ENCODE assay signal across 2 cellular contexts in genomic region chr3:185382154-185382553, GRCh38.
TF ChIP-seq lines count a peak whose summit lies in the region.

No MANE protein-coding gene starts in this region.

TF ChIP-seq in HepG2, 621 proteins besides CTCF, POLR2A, EP300 and RAD21:
- TF ChIP-seq MAFF (IDR thresholded peaks at IDR 0.05; ENCODE audit: low read depth, low read length) (peak; percentile 34; the same call in 1 of the 2 replicates), TFE3 (CRISPR knock-in tag; IDR thresholded peaks at IDR 0.05) (no peak), MAFK (conservative IDR thresholded peaks at IDR 0.05 in 1 of 2, IDR thresholded peaks at IDR 0.05 in 1 of 2; ENCODE audit: low read length in 2 of 2) (peak in 1 of 2 experiments; percentile 54; a peak in 3 of 4 replicates), PAWR (CRISPR knock-in tag; IDR thresholded peaks at IDR 0.05; ENCODE audit: borderline replicate concordance) (no peak)
TF ChIP-seq in HepG2: peak in this region for 2.

TF ChIP-seq in K562, 482 proteins besides CTCF, POLR2A, EP300 and RAD21:
- TF ChIP-seq BRCA1 (IDR thresholded peaks at IDR 0.05) (no peak), BRCA1 (CRISPR knock-in tag; IDR thresholded peaks at IDR 0.05) (no peak), AFF4 (CRISPR knock-in tag; IDR thresholded peaks at IDR 0.05) (no peak), ZNF316 (IDR thresholded peaks at IDR 0.05) (peak; percentile 62), XRCC3 (IDR thresholded peaks at IDR 0.05) (no peak), ZFP1 (CRISPR knock-in tag; IDR thresholded peaks at IDR 0.05) (no peak), BDP1 (IDR thresholded peaks at IDR 0.05; ENCODE audit: insufficient read depth, insufficient read length) (no peak)
